In genomic region chr7:115357213-115357999, GRCh38 we compare ENCODE assay signal across 14 cellular contexts.
DNase-seq lines count a peak whose midpoint lies in the region; ATAC-seq and TF ChIP-seq lines count a peak whose summit lies in the region.
"Had no signal": no experiment of that assay in that cellular context is flagged by ENCODE, and none has a peak within 500 bp of the region (broad histone marks: within the 10 kb centered on the region; RNA-seq: fewer than 3 reads in every experiment).

No MANE protein-coding gene starts in this region.

- no peaks in the 10 kb centered on the region for H3K4me1 ChIP-seq in mucosa of descending colon (ENCODE audit: low read depth)
- H3K4me1 ChIP-seq: esophagus muscularis mucosa, psoas muscle had no signal

- TF ChIP-seq CTCF in mucosa of descending colon (IDR thresholded peaks at IDR 0.05), result no peak

- H3K9me3 ChIP-seq in mucosa of descending colon, result no peaks in the 10 kb centered on the region
- H3K9me3 ChIP-seq: esophagus muscularis mucosa, psoas muscle, transverse colon had no signal

- intact Hi-C loops in mucosa of descending colon (cut with DNase I, micrococcal nuclease), result no loop called here

- ATAC-seq in mucosa of descending colon, result peak; percentile 69
- ATAC-seq: psoas muscle had no signal

- DNase-seq in Daoy (ENCODE audit: low read depth), result peak; percentile 47
- peak; percentile 79 for DNase-seq in NCI-H1105 treated with DMSO at 0.1 percent for 48 hours (lab: John Stamatoyannopoulos, UW)
- DNase-seq in SW480 (ENCODE audit: low spot score), result peak; percentile 69
- DNase-seq in mucosa of descending colon, result peak in 1 of 3 donors; percentile 27
- no peak for DNase-seq in ureter (ENCODE audit: low spot score)
- DNase-seq in activated T-cell treated with anti-CD3 and anti-CD28 coated beads, Interleukin-2, amount 50 U/mL, for 1 hour, result no peak
- no peak for DNase-seq in C1 segment of cervical spinal cord (lab: John Stamatoyannopoulos, UW)
- DNase-seq: kidney; NCI-H187; NCI-H774; psoas muscle; stimulated activated naive CD4-positive, alpha-beta T cell; transverse colon had no signal

- H3K36me3 ChIP-seq in mucosa of descending colon (ENCODE audit: low read depth), result no peaks in the 10 kb centered on the region
- H3K36me3 ChIP-seq: esophagus muscularis mucosa, transverse colon had no signal

- no peak overlapping the region for H3K4me3 ChIP-seq in mucosa of descending colon
- H3K4me3 ChIP-seq: esophagus muscularis mucosa, psoas muscle, transverse colon had no signal

Comparison
In these comparisons a context has a peak if more than half of its experiments do, and no peak if none do; other contexts are left out.
1. DNase-seq: peak in Daoy (single experiment), NCI-H1105 treated with DMSO at 0.1 percent for 48 hours (single experiment) and SW480 (single experiment); none in ureter (single experiment), activated T-cell treated with anti-CD3 and anti-CD28 coated beads, Interleukin-2, amount 50 U/mL, for 1 hour (single experiment) and C1 segment of cervical spinal cord (0 of 14).